Comparison of ENCODE assay signal across 21 cellular contexts in the genomic region with DNA sequence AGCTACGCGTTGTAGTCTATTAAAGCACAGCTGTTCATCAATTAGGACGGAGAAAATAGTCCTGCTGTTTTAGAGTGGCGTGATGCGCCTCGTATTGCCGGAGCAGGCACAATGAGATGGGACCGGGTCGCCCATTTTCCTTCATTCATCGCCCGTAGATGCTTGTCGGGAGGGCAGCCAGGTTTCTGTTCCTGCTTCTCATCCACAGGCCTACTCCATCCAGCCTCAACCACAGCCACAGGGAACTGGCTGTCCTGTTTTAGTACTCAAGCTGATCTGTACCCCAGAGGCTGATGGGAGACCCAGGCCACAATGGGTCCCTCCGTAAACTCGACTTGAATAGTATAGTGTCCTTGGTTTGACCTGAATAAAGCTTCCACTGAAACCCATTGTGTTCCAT.
"Had no signal": no experiment of that assay in that cellular context is flagged by ENCODE, and none has a peak within 500 bp of the region (broad histone marks: within the 10 kb centered on the region; RNA-seq: fewer than 3 reads in every experiment).

No MANE protein-coding gene starts in this region.

- H3K36me3 Mint-ChIP-seq: activated naive CD8-positive, alpha-beta T cell treated with anti-CD3 and anti-CD28 coated beads for 36 hours; WTC11 had no signal

- H3K27ac Mint-ChIP-seq: activated naive CD8-positive, alpha-beta T cell treated with anti-CD3 and anti-CD28 coated beads for 36 hours; activated T-cell treated with anti-CD3 and anti-CD28 coated beads, Interleukin-2, amount 50 U/mL, for 24 hours; activated T-helper 17 cell treated with anti-CD3 and anti-CD28 coated beads, Interleukin-2, amount 50 U/mL, for 72 hours; naive thymus-derived CD4-positive, alpha-beta T cell; WTC11 had no signal

- H3K27me3 Mint-ChIP-seq: activated naive CD8-positive, alpha-beta T cell treated with anti-CD3 and anti-CD28 coated beads for 36 hours; activated T-cell treated with anti-CD3 and anti-CD28 coated beads, Interleukin-2, amount 50 U/mL, for 24 hours had no signal

- H3K27me3 ChIP-seq: uterus had no signal

- H3K4me1 ChIP-seq: breast epithelium, prostate gland, spleen, uterus had no signal

- H3K4me3 ChIP-seq: breast epithelium, prostate gland, spleen, uterus had no signal

- H3K4me1 Mint-ChIP-seq: activated naive CD8-positive, alpha-beta T cell treated with anti-CD3 and anti-CD28 coated beads for 36 hours; central memory CD8-positive, alpha-beta T cell had no signal

- H3K9me3 Mint-ChIP-seq: activated T-cell treated with anti-CD3 and anti-CD28 coated beads, Interleukin-2, amount 50 U/mL, for 24 hours; activated T-helper 17 cell treated with anti-CD3 and anti-CD28 coated beads, Interleukin-2, amount 50 U/mL, for 72 hours; central memory CD8-positive, alpha-beta T cell had no signal

- H3K36me3 ChIP-seq: breast epithelium, prostate gland, spleen, uterus had no signal

- ATAC-seq: activated T-helper 17 cell treated with anti-CD3 and anti-CD28 coated beads, Interleukin-2, amount 50 U/mL, for 72 hours; foreskin keratinocyte; left cardiac atrium; naive thymus-derived CD4-positive, alpha-beta T cell; stimulated activated naive CD8-positive, alpha-beta T cell treated with anti-CD3 and anti-CD28 coated beads, Interleukin-15, Interleukin-2, amounts not matched to agents 100 U/mL and 50 U/mL, for 24 hours; WTC11 had no signal

- H3K27ac ChIP-seq: breast epithelium, foreskin keratinocyte, prostate gland, spleen, uterus had no signal

- H3K4me3 Mint-ChIP-seq: activated naive CD8-positive, alpha-beta T cell treated with anti-CD3 and anti-CD28 coated beads for 36 hours; activated T-cell treated with anti-CD3 and anti-CD28 coated beads, Interleukin-2, amount 50 U/mL, for 24 hours; activated T-helper 17 cell treated with anti-CD3 and anti-CD28 coated beads, Interleukin-2, amount 50 U/mL, for 72 hours; central memory CD8-positive, alpha-beta T cell; naive thymus-derived CD4-positive, alpha-beta T cell; WTC11 had no signal

- DNase-seq: activated naive CD8-positive, alpha-beta T cell treated with anti-CD3 and anti-CD28 coated beads for 36 hours; activated T-cell treated with anti-CD3 and anti-CD28 coated beads, Interleukin-2, amount 50 U/mL, for 24 hours; amniotic stem cell; effector memory CD4-positive, alpha-beta T cell; foreskin keratinocyte; glutamatergic neuron; left cardiac atrium; mesendoderm; naive thymus-derived CD4-positive, alpha-beta T cell; spleen; stimulated activated CD4-positive, alpha-beta T cell treated with anti-CD3 and anti-CD28 coated beads, Interleukin-4, amount 100 ng/mL, for 1 hour; stimulated activated naive CD8-positive, alpha-beta T cell treated with anti-CD3 and anti-CD28 coated beads, Interleukin-15, Interleukin-2, amounts not matched to agents 100 U/mL and 50 U/mL, for 24 hours; T-helper 9 cell; trophoblast cell; uterus had no signal

- FAIRE-seq: colon had no signal

- H3K9me3 ChIP-seq: breast epithelium, prostate gland, spleen, uterus had no signal
